15 cellular contexts compared by ENCODE assay signal in the genomic region with DNA sequence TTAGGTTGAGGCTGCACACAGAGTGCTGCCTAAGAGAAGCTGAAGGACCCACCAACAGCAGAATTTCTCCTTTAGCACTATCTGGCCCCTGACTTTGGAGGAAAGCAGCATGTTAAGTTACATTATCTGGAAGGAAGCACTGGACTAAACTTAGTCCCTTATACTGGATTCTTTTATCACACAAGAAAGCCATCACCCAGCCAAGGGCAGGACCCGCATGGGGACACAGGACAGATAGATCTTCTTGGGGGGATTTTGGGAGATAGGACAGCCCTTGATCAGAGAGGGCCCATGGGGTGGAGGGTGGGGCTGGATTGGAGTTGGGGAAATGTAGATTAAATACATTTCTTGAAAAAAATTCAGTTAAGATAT. TPM values are rescaled to one million over a fixed set of nuclear protein-coding genes. Genes with fewer than 3 reads are reported as not detected.
DNase-seq lines count a peak whose midpoint lies in the region; ATAC-seq lines count a peak whose summit lies in the region.
"Had no signal": no experiment of that assay in that cellular context is flagged by ENCODE, and none has a peak within 500 bp of the region (broad histone marks: within the 10 kb centered on the region; RNA-seq: fewer than 3 reads in every experiment).

No MANE protein-coding gene starts in this region.

- peak overlapping the region; percentile 3 for H3K4me3 Mint-ChIP-seq in activated CD4-positive, alpha-beta T cell treated with anti-CD3 and anti-CD28 coated beads, Interleukin-2, amount 10 ng/mL, durations not matched to agents 24 days and 14 days
- no peak overlapping the region for H3K4me3 Mint-ChIP-seq in activated T-helper 1 cell treated with anti-CD3 and anti-CD28 coated beads, Interleukin-12 subunit alpha, Interleukin-12 subunit beta, Interleukin-2, Interleukin-4 antibody, amounts not matched to agents 30 ng/mL and 10 ng/mL and 1 ng/mL, durations not matched to agents 14 hours and 24 hours and 36 hours
- H3K4me3 Mint-ChIP-seq: neural crest cell had no signal

- H3K9ac ChIP-seq in skeletal muscle tissue (ENCODE audit: low read depth in 1 of 3, low read length in 3 of 3), result no peak overlapping the region

- H3K27ac ChIP-seq in skeletal muscle tissue (ENCODE audit: low read depth, low read length), result peak overlapping the region; percentile 64
- H3K27ac ChIP-seq: right lobe of liver had no signal

- no peaks in the 10 kb centered on the region for H3K36me3 ChIP-seq in skeletal muscle tissue (ENCODE audit: control insufficient read depth in 3 of 3, insufficient read depth in 3 of 3, low read length in 3 of 3)
- H3K36me3 ChIP-seq: right lobe of liver had no signal

- ATAC-seq in GM21423 (IDR thresholded peaks at IDR 0.05; ENCODE audit: unreplicated experiment) (peak; percentile 17), HG03565 (IDR thresholded peaks at IDR 0.05; ENCODE audit: unreplicated experiment) (no peak)

- no peaks in the 10 kb centered on the region for H3K9me3 Mint-ChIP-seq in activated CD4-positive, alpha-beta T cell treated with anti-CD3 and anti-CD28 coated beads, Interleukin-2, amount 10 ng/mL, durations not matched to agents 24 days and 14 days
- H3K9me3 Mint-ChIP-seq in activated T-helper 1 cell treated with anti-CD3 and anti-CD28 coated beads, Interleukin-12 subunit alpha, Interleukin-12 subunit beta, Interleukin-2, Interleukin-4 antibody, amounts not matched to agents 30 ng/mL and 10 ng/mL and 1 ng/mL, durations not matched to agents 14 hours and 24 hours and 36 hours, result no peaks in the 10 kb centered on the region
- H3K9me3 Mint-ChIP-seq: neural crest cell had no signal

- peaks cover 42% of the 10 kb centered on the region for H3K4me1 Mint-ChIP-seq in activated CD4-positive, alpha-beta T cell treated with anti-CD3 and anti-CD28 coated beads, Interleukin-2, amount 10 ng/mL, durations not matched to agents 24 days and 14 days
- peaks cover 66% of the 10 kb centered on the region for H3K4me1 Mint-ChIP-seq in activated T-helper 1 cell treated with anti-CD3 and anti-CD28 coated beads, Interleukin-12 subunit alpha, Interleukin-12 subunit beta, Interleukin-2, Interleukin-4 antibody, amounts not matched to agents 30 ng/mL and 10 ng/mL and 1 ng/mL, durations not matched to agents 14 hours and 24 hours and 36 hours (ENCODE audit: low read depth)

- peaks cover 27 to 50% (median 47%) of the 10 kb centered on the region in 3 donors for H3K4me1 ChIP-seq in skeletal muscle tissue (ENCODE audit: control insufficient read depth in 3 of 3, insufficient read depth in 3 of 3, low read length in 3 of 3)

- no peaks in the 10 kb centered on the region for H3K9me3 ChIP-seq in skeletal muscle tissue (ENCODE audit: control insufficient read depth in 3 of 3, low read length in 3 of 3)
- H3K9me3 ChIP-seq: A549, right lobe of liver had no signal

- DNase-seq in activated CD4-positive, alpha-beta T cell treated with anti-CD3 and anti-CD28 coated beads, Interleukin-2, amount 10 ng/mL, durations not matched to agents 24 days and 14 days, result no peak
- no peak for DNase-seq in activated CD4-positive, alpha-beta T cell treated with anti-CD3 and anti-CD28 coated beads for 4 hours
- no peak for DNase-seq in activated T-helper 1 cell treated with anti-CD3 and anti-CD28 coated beads, Interleukin-12 subunit alpha, Interleukin-12 subunit beta, Interleukin-2, Interleukin-4 antibody, amounts not matched to agents 30 ng/mL and 10 ng/mL and 1 ng/mL, durations not matched to agents 14 hours and 24 hours and 36 hours (ENCODE audit: low spot score)
- DNase-seq in GM03348 (ENCODE audit: low spot score) (no peak), hepatic stellate cell (ENCODE audit: low spot score) (no peak)
- DNase-seq: activated CD4-positive, CD25-positive, alpha-beta regulatory T cell; amygdala; NCI-H1092; NCI-H2171 treated with DMSO at 0.1 percent for 48 hours had no signal

- H3K27me3 ChIP-seq in skeletal muscle tissue (ENCODE audit: control insufficient read depth in 3 of 3, insufficient read depth in 3 of 3, low read length in 3 of 3), result no peaks in the 10 kb centered on the region
- H3K27me3 ChIP-seq: right lobe of liver had no signal

- peaks cover 6% of the 10 kb centered on the region for H3K36me3 Mint-ChIP-seq in activated CD4-positive, alpha-beta T cell treated with anti-CD3 and anti-CD28 coated beads, Interleukin-2, amount 10 ng/mL, durations not matched to agents 24 days and 14 days (ENCODE audit: low read depth)
- H3K36me3 Mint-ChIP-seq in activated T-helper 1 cell treated with anti-CD3 and anti-CD28 coated beads, Interleukin-12 subunit alpha, Interleukin-12 subunit beta, Interleukin-2, Interleukin-4 antibody, amounts not matched to agents 30 ng/mL and 10 ng/mL and 1 ng/mL, durations not matched to agents 14 hours and 24 hours and 36 hours (ENCODE audit: low read depth), result peaks cover 19% of the 10 kb centered on the region

- no peaks in the 10 kb centered on the region for H3K27me3 Mint-ChIP-seq in activated CD4-positive, alpha-beta T cell treated with anti-CD3 and anti-CD28 coated beads, Interleukin-2, amount 10 ng/mL, durations not matched to agents 24 days and 14 days
- no peaks in the 10 kb centered on the region for H3K27me3 Mint-ChIP-seq in activated T-helper 1 cell treated with anti-CD3 and anti-CD28 coated beads, Interleukin-12 subunit alpha, Interleukin-12 subunit beta, Interleukin-2, Interleukin-4 antibody, amounts not matched to agents 30 ng/mL and 10 ng/mL and 1 ng/mL, durations not matched to agents 14 hours and 24 hours and 36 hours (ENCODE audit: insufficient read depth)

- no peak overlapping the region for H3K4me3 ChIP-seq in skeletal muscle tissue (ENCODE audit: low read length in 3 of 3)
- H3K4me3 ChIP-seq: A549, right lobe of liver had no signal

- intact Hi-C loops in activated CD4-positive, alpha-beta T cell treated with anti-CD3 and anti-CD28 coated beads, Interleukin-2, amount 10 ng/mL, durations not matched to agents 24 days and 14 days (cut with micrococcal nuclease), result loop anchor here (5.0 kb wide), 1 partner anchor 136 kb away; a partner anchor contains a TSS
- intact Hi-C loops in activated T-helper 1 cell treated with anti-CD3 and anti-CD28 coated beads, Interleukin-12 subunit alpha, Interleukin-12 subunit beta, Interleukin-2, Interleukin-4 antibody, amounts not matched to agents 30 ng/mL and 10 ng/mL and 1 ng/mL, durations not matched to agents 14 hours and 24 hours and 36 hours (cut with micrococcal nuclease), result loop anchor here (5.0 kb wide), 1 partner anchor 126 kb away; no protein-coding TSS in a partner anchor

- peak overlapping the region; percentile 7 for H3K27ac Mint-ChIP-seq in activated CD4-positive, alpha-beta T cell treated with anti-CD3 and anti-CD28 coated beads, Interleukin-2, amount 10 ng/mL, durations not matched to agents 24 days and 14 days
- H3K27ac Mint-ChIP-seq in activated T-helper 1 cell treated with anti-CD3 and anti-CD28 coated beads, Interleukin-12 subunit alpha, Interleukin-12 subunit beta, Interleukin-2, Interleukin-4 antibody, amounts not matched to agents 30 ng/mL and 10 ng/mL and 1 ng/mL, durations not matched to agents 14 hours and 24 hours and 36 hours, result peak overlapping the region; percentile 79

RNA-seq across cellular contexts. Expression of a gene that starts 14.4 kb away (rescaled TPM):
- 21.0 and 21.7 TPM in 2 replicates for total RNA-seq in activated CD4-positive, alpha-beta T cell treated with anti-CD3 and anti-CD28 coated beads, Interleukin-2, amount 10 ng/mL, durations not matched to agents 24 days and 14 days
- total RNA-seq in activated T-helper 1 cell treated with anti-CD3 and anti-CD28 coated beads, Interleukin-12 subunit alpha, Interleukin-12 subunit beta, Interleukin-2, Interleukin-4 antibody, amounts not matched to agents 30 ng/mL and 10 ng/mL and 1 ng/mL, durations not matched to agents 14 hours and 24 hours and 36 hours, result 21.4 and 21.5 TPM in 2 replicates
- total RNA-seq in skeletal muscle tissue, result 2.6 TPM
